12 cellular contexts compared by ENCODE assay signal in the genomic region with DNA sequence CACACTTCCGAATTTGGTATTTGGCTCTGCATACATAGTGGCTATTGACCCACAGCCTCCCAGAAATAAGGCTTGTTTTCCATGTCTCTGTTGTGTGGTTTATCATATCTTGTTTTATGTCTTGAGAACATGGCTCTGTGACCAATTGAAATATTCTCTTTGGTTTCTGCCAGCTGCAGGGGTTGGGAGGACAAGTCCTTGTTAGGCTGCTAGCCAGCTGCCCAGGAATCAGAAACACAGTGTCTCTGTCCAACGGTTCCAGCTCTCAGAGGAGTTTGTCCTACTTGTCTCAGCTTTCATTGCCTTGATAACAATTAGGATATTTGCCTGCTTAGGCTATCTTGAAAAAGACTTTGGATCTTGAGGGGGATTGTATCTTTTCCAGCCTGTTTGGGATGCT. TPM values are rescaled to one million over a fixed set of nuclear protein-coding genes. Genes with fewer than 3 reads are reported as not detected.
DNase-seq lines count a peak whose midpoint lies in the region; TF ChIP-seq lines count a peak whose summit lies in the region.
"Had no signal": no experiment of that assay in that cellular context is flagged by ENCODE, and none has a peak within 500 bp of the region (broad histone marks: within the 10 kb centered on the region; RNA-seq: fewer than 3 reads in every experiment).

No MANE protein-coding gene starts in this region.

- TF ChIP-seq POLR2A in stomach (IDR thresholded peaks at IDR 0.05) = no peak

- TF ChIP-seq EP300 in stomach (IDR thresholded peaks at IDR 0.05) = no peak

- peaks cover 0 to 6% (median 3%) of the 10 kb centered on the region in 4 donors for H3K4me1 ChIP-seq in stomach

- intact Hi-C loops in stomach (cut with DNase I; ENCODE audit: low total_unique reads) = no loop called here

- DNase-seq in OCI-M1 (lab: John Stamatoyannopoulos, UW) = peak; percentile 40
- peak; percentile 38 for DNase-seq in dedifferentiated amniotic fluid mesenchymal stem cell (ENCODE audit: extremely low spot score)
- DNase-seq in left kidney (ENCODE audit: low read depth, low spot score) = peak; percentile 35
- no peak for DNase-seq in stomach
- no peak for DNase-seq in NCI-H446 treated with DMSO at 0.1 percent for 48 hours (lab: John Stamatoyannopoulos, UW)
- no peak for DNase-seq in NCI-H345 (lab: John Stamatoyannopoulos, UW)
- DNase-seq in NCI-H524 treated with DMSO at 0.1 percent for 48 hours (lab: John Stamatoyannopoulos, UW) = no peak
- DNase-seq: activated CD4-positive, alpha-beta memory T cell treated with anti-CD3 and anti-CD28 coated beads for 36 hours; activated effector memory CD4-positive, alpha-beta T cell treated with anti-CD3 and anti-CD28 coated beads, Interleukin-2, amount 50 U/mL, for 16 hours; Calu3 had no signal

- 33 to 53% (median 46%) methylated on average over 2 of the region's 2 CpGs for WGBS in stomach, 5 donors

- TF ChIP-seq CTCF in stomach (IDR thresholded peaks at IDR 0.05) = no peak

- H3K27ac ChIP-seq in stomach = peak overlapping the region in 4 of 5 donors; percentile 33 to 73 (median 54)

- H3K36me3 ChIP-seq in stomach = no peaks in the 10 kb centered on the region
- H3K36me3 ChIP-seq: esophagus muscularis mucosa had no signal

- H3K9me3 ChIP-seq in stomach = no peaks in the 10 kb centered on the region
- H3K9me3 ChIP-seq: esophagus muscularis mucosa had no signal

- peaks cover 0 to 3% (median 0%) of the 10 kb centered on the region in 3 donors for H3K27me3 ChIP-seq in stomach

- H3K4me3 ChIP-seq in stomach = no peak overlapping the region
- H3K4me3 ChIP-seq: esophagus muscularis mucosa had no signal

RNA-seq across cellular contexts. Expression of a gene that starts 6.0 kb away (rescaled TPM):
- under 1 TPM in 1 of 5 donors, not detected in 4; 0.18 TPM for total RNA-seq in stomach
- 1 to 10 TPM in 1 of 3 donors, under 1 TPM in 1, not detected in 1; 0.12 to 1.0 TPM for polyA plus RNA-seq in stomach
- total RNA-seq: activated CD4-positive, alpha-beta memory T cell treated with anti-CD3 and anti-CD28 coated beads for 36 hours had no signal

RNA-seq across cellular contexts. Expression of a gene that starts 7.3 kb away (rescaled TPM):
- total RNA-seq in stomach = not detected
- polyA plus RNA-seq in stomach = not detected
- total RNA-seq: activated CD4-positive, alpha-beta memory T cell treated with anti-CD3 and anti-CD28 coated beads for 36 hours; Calu3; esophagus muscularis mucosa; sciatic nerve had no signal

RNA-seq across cellular contexts. Expression of a gene that starts 23.4 kb away (rescaled TPM):
- total RNA-seq in stomach = under 1 TPM in 1 of 5 donors, not detected in 4; 0.55 TPM
- under 1 TPM in 2 of 3 donors, not detected in 1; 0.10 to 0.31 TPM for polyA plus RNA-seq in stomach
- total RNA-seq: activated CD4-positive, alpha-beta memory T cell treated with anti-CD3 and anti-CD28 coated beads for 36 hours had no signal

RNA-seq across cellular contexts. Expression of a gene that starts 36.5 kb away (rescaled TPM):
- 10 to 100 TPM in 4 of 5 donors, 1 to 10 TPM in 1; 5.8 to 57.2 (median 17.4) TPM for total RNA-seq in stomach
- 10 to 100 TPM; 39.6 to 45.1 (median 44.7) TPM for polyA plus RNA-seq in stomach

RNA-seq across cellular contexts. Expression of a gene that starts 56.3 kb away (rescaled TPM):
- 100 to 1,000 TPM in 1 of 5 donors, 10 to 100 TPM in 4; 21.6 to 148 (median 43.5) TPM for total RNA-seq in stomach
- polyA plus RNA-seq in stomach = 10 to 100 TPM; 13.7 to 33.7 (median 17.7) TPM

Comparison
In these comparisons a context has a peak if more than half of its experiments do, and no peak if none do; other contexts are left out.
1. DNase-seq: peak in OCI-M1 (single experiment), dedifferentiated amniotic fluid mesenchymal stem cell (single experiment) and left kidney (single experiment); none in stomach (single experiment), NCI-H446 treated with DMSO at 0.1 percent for 48 hours (single experiment), NCI-H345 (single experiment) and NCI-H524 treated with DMSO at 0.1 percent for 48 hours (single experiment).